Comparison of ENCODE assay signal across 13 cellular contexts in the genomic region with DNA sequence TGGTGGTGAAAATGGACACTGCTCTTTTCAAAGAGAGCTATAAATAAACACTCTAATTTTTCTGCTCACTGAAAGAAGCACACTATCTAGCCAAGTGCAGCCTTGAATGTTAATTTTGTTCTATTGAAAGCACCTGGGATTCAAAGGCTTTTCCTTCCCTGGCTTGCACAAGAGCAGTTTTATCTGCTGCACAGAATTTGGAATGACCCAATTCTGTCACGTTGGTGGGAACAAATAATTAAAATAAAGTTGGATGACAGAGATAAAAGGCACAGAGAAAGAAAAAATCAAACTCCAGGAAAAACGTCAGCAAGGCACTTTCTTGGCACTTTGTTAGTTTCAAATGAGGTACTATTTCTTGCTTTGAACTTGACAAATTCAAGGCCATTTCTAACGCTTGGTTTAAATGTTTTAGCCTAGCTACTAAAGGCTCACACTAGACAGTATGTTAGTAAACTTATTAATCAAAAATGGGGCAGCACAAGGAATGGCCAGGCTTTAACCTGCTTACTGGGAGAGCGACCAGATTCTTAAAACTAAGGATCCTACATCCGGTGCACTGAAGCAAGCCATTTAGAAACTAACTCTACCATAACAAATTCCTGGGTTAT.
"Had no signal": no experiment of that assay in that cellular context is flagged by ENCODE, and none has a peak within 500 bp of the region (broad histone marks: within the 10 kb centered on the region; RNA-seq: fewer than 3 reads in every experiment).

No MANE protein-coding gene starts in this region.

- H3K27ac ChIP-seq: foreskin keratinocyte, neural progenitor cell, transverse colon had no signal

- H3K36me3 ChIP-seq: neural progenitor cell, transverse colon had no signal

- H3K4me3 ChIP-seq: lung, neural progenitor cell, transverse colon had no signal

- H3K4me1 ChIP-seq: foreskin keratinocyte, transverse colon had no signal

- H3K27me3 ChIP-seq: neural progenitor cell, transverse colon had no signal

- H3K9me3 ChIP-seq: transverse colon had no signal

- ATAC-seq: activated CD4-positive, CD25-positive, alpha-beta regulatory T cell treated with anti-CD3 and anti-CD28 coated beads, Interleukin-2, amount 50 U/mL, for 24 hours; effector memory CD8-positive, alpha-beta T cell; foreskin keratinocyte; stimulated activated naive B cell treated with anti-CD40 and anti-IgM and Interleukin-4, amounts not matched to agents 10 μg/mL and 1 μg/mL and 100 μg/mL, for 72 hours had no signal

- DNase-seq: activated CD4-positive, alpha-beta T cell treated with anti-CD3 and anti-CD28 coated beads, Interleukin-2, amount 50 U/mL, for 1 hour; activated CD8-positive, alpha-beta memory T cell treated with anti-CD3 and anti-CD28 coated beads for 24 hours; activated naive CD4-positive, alpha-beta T cell treated with Interleukin-2 at 50 U/mL for 16 hours; effector memory CD8-positive, alpha-beta T cell; foreskin keratinocyte; naive B cell; stimulated activated CD4-positive, alpha-beta T cell treated with anti-CD3 and anti-CD28 coated beads, Interleukin-2, amount 100 ng/mL, for 48 hours; stimulated activated naive B cell treated with anti-CD40 and anti-IgM and Interleukin-4, amounts not matched to agents 10 μg/mL and 1 μg/mL and 100 μg/mL, for 72 hours; SW 1271; transverse colon had no signal
